Comparison of ENCODE assay signal across 1 cellular context in genomic region chr13:113187263-113187669, GRCh38.
TF ChIP-seq lines count a peak whose summit lies in the region.

No MANE protein-coding gene starts in this region.

TF ChIP-seq in WTC11, 78 proteins besides CTCF, POLR2A, EP300 and RAD21 (continued from another document):
- TF ChIP-seq E2F4 (CRISPR knock-in tag; IDR thresholded peaks at IDR 0.05; ENCODE audit: borderline replicate concordance, low read depth): no peak
- TF ChIP-seq, protein P1, sequence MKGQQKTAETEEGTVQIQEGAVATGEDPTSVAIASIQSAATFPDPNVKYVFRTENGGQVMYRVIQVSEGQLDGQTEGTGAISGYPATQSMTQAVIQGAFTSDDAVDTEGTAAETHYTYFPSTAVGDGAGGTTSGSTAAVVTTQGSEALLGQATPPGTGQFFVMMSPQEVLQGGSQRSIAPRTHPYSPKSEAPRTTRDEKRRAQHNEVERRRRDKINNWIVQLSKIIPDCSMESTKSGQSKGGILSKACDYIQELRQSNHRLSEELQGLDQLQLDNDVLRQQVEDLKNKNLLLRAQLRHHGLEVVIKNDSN (CRISPR knock-in tag; IDR thresholded peaks at IDR 0.05): no peak
- TF ChIP-seq, protein P2, sequence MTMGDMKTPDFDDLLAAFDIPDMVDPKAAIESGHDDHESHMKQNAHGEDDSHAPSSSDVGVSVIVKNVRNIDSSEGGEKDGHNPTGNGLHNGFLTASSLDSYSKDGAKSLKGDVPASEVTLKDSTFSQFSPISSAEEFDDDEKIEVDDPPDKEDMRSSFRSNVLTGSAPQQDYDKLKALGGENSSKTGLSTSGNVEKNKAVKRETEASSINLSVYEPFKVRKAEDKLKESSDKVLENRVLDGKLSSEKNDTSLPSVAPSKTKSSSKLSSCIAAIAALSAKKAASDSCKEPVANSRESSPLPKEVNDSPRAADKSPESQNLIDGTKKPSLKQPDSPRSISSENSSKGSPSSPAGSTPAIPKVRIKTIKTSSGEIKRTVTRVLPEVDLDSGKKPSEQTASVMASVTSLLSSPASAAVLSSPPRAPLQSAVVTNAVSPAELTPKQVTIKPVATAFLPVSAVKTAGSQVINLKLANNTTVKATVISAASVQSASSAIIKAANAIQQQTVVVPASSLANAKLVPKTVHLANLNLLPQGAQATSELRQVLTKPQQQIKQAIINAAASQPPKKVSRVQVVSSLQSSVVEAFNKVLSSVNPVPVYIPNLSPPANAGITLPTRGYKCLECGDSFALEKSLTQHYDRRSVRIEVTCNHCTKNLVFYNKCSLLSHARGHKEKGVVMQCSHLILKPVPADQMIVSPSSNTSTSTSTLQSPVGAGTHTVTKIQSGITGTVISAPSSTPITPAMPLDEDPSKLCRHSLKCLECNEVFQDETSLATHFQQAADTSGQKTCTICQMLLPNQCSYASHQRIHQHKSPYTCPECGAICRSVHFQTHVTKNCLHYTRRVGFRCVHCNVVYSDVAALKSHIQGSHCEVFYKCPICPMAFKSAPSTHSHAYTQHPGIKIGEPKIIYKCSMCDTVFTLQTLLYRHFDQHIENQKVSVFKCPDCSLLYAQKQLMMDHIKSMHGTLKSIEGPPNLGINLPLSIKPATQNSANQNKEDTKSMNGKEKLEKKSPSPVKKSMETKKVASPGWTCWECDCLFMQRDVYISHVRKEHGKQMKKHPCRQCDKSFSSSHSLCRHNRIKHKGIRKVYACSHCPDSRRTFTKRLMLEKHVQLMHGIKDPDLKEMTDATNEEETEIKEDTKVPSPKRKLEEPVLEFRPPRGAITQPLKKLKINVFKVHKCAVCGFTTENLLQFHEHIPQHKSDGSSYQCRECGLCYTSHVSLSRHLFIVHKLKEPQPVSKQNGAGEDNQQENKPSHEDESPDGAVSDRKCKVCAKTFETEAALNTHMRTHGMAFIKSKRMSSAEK (CRISPR knock-in tag; IDR thresholded peaks at IDR 0.05; ENCODE audit: borderline replicate concordance): no peak
- TF ChIP-seq RORB (CRISPR knock-in tag; IDR thresholded peaks at IDR 0.05): no peak
- no peak for TF ChIP-seq ZNF317 (CRISPR knock-in tag; IDR thresholded peaks at IDR 0.05; ENCODE audit: borderline replicate concordance, low read depth)
- TF ChIP-seq ESRRA (CRISPR knock-in tag; IDR thresholded peaks at IDR 0.05; ENCODE audit: borderline replicate concordance): no peak
